1 cellular context compared by ENCODE assay signal in genomic region chr19:55383789-55384575, GRCh38.
TF ChIP-seq lines count a peak whose summit lies in the region.

Gene TMEM238 (minus strand): TSS chr19:55384292. CDS start chr19:55384259, 33 bp downstream.

TF ChIP-seq in HCT116, 20 proteins besides CTCF, POLR2A, EP300 and RAD21 (continued from another document):
- TF ChIP-seq EZH2phosphoT487 (IDR thresholded peaks at IDR 0.05; ENCODE audit: borderline replicate concordance) (no peak), EGR1 (IDR thresholded peaks at IDR 0.05; ENCODE audit: low read depth) (no peak), SP1 (IDR thresholded peaks at IDR 0.05; ENCODE audit: low read depth) (no peak), REST (IDR thresholded peaks at IDR 0.05; ENCODE audit: low read depth) (no peak), YY1 (IDR thresholded peaks at IDR 0.05; ENCODE audit: extremely low read depth, insufficient replicate concordance, low read depth, low read length) (no peak)
